8 cellular contexts compared by ENCODE assay signal in the genomic region with DNA sequence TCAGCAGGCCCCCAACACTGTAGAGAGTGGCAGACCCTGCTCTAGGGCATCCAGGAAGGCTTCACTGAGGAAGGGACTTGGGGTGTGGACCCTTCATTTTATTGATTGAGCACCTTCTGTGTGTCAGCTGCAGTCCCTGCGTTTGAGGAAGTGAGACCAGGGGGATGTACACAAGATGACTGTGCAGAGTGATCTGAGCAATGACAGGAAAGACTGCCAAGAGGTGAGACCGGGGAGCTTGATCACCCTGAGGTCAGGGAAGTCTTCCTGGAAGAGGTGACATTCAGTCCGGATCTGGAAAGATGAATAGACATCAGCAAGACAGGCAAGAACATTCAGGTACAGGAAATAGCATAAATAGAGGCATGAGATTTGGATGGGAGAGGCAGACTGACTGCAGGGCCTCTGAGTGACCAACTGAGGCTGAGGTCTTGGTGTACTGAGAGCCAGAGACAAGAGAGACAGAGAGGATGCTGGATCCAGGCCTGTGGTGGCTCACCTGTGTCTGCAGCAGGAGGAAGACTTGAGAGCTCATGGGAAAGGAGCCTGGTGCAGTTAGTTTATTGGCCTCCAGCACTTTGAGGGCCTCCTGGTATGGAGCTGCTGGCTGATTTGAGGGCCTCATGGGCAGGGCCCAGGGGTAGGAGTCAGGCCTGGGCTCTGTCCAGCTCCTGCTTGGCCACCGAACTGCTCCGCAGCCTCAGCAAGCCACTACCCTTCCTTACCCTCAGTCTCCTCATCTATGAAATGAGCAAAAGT. TPM values are rescaled to one million over a fixed set of nuclear protein-coding genes. Genes with fewer than 3 reads are reported as not detected.
A peak's percentile ranks its signal among the peaks of the same experiment; 100 is the strongest.
DNase-seq lines count a peak whose midpoint lies in the region; ATAC-seq and TF ChIP-seq lines count a peak whose summit lies in the region.

No MANE protein-coding gene starts in this region.

- POLR2A ChIA-PET in PC-3 (lab: Charles Lee; ENCODE audit: unreplicated experiment) (no interaction called here), A673 (lab: Charles Lee; ENCODE audit: low non-redundant PET) (no interaction called here)

- no peaks in the 10 kb centered on the region for H3K27me3 ChIP-seq in PC-3 (ENCODE audit: low read length)
- H3K27me3 ChIP-seq in A673 (replicated peaks; ENCODE audit: insufficient read depth, low read depth, low read length, poor library complexity) = no peaks in the 10 kb centered on the region

- H3K4me2 ChIP-seq in PC-3 (ENCODE audit: low read length) = no peak overlapping the region

- no TSS peak for BruUV-seq in PC-3 (replicated peaks; lab: Mats Ljungman, UMichigan)
- no TSS peak for BruUV-seq in A673 (replicated peaks; lab: Mats Ljungman, UMichigan)

- H3K4me3 Mint-ChIP-seq in activated CD4-positive, alpha-beta T cell treated with anti-CD3 and anti-CD28 coated beads, Interleukin-2, amount 10 ng/mL, durations not matched to agents 24 days and 14 days = peak overlapping the region; percentile 36

- H3K27ac Mint-ChIP-seq in activated CD4-positive, alpha-beta T cell treated with anti-CD3 and anti-CD28 coated beads, Interleukin-2, amount 10 ng/mL, durations not matched to agents 24 days and 14 days = peak overlapping the region; percentile 15

- H3K27me3 Mint-ChIP-seq in activated CD4-positive, alpha-beta T cell treated with anti-CD3 and anti-CD28 coated beads, Interleukin-2, amount 10 ng/mL, durations not matched to agents 24 days and 14 days = peaks cover 22% of the 10 kb centered on the region

- no peak overlapping the region for H3K9ac ChIP-seq in PC-3 (ENCODE audit: low read length)

- CTCF ChIA-PET in PC-3 (lab: Charles Lee) (interaction anchor here (0.5 kb wide), 1 partner anchor 38 kb away, joined by 3 read pairs; no protein-coding TSS in a partner anchor), A673 (lab: Charles Lee) (no interaction called here)

- H3K9me3 ChIP-seq in PC-3 (ENCODE audit: low read length) = no peaks in the 10 kb centered on the region
- H3K9me3 ChIP-seq in A673 (ENCODE audit: low read depth, low read length, poor library complexity, severe bottlenecking) = no peaks in the 10 kb centered on the region

- no peak for TF ChIP-seq CTCF in PC-3 (conservative IDR thresholded peaks at IDR 0.05; ENCODE audit: low read depth, low read length)
- no peak for TF ChIP-seq CTCF in A673 (conservative IDR thresholded peaks at IDR 0.05; ENCODE audit: low read depth, low read length)

- H3K9me3 Mint-ChIP-seq in activated CD4-positive, alpha-beta T cell treated with anti-CD3 and anti-CD28 coated beads, Interleukin-2, amount 10 ng/mL, durations not matched to agents 24 days and 14 days = no peaks in the 10 kb centered on the region

- H3K36me3 Mint-ChIP-seq in activated CD4-positive, alpha-beta T cell treated with anti-CD3 and anti-CD28 coated beads, Interleukin-2, amount 10 ng/mL, durations not matched to agents 24 days and 14 days (ENCODE audit: low read depth) = peaks cover 3% of the 10 kb centered on the region

- H3K4me3 ChIP-seq in PC-3 (ENCODE audit: low read length) (no peak overlapping the region), A673 (ENCODE audit: low read depth, low read length, poor library complexity, severe bottlenecking) (no peak overlapping the region)

- ATAC-seq in HG02884 (IDR thresholded peaks at IDR 0.05; ENCODE audit: unreplicated experiment) (peak; percentile 84), PC-3 (no peak)

- intact Hi-C loops in activated CD4-positive, alpha-beta T cell treated with anti-CD3 and anti-CD28 coated beads, Interleukin-2, amount 10 ng/mL, durations not matched to agents 24 days and 14 days (cut with micrococcal nuclease) = no loop called here
- intact Hi-C loops in PC-3 (cut with micrococcal nuclease) = no loop called here
- intact Hi-C loops in A673 (cut with micrococcal nuclease; ENCODE audit: unreplicated experiment) = no loop called here
- intact Hi-C loops in head of caudate nucleus (cut with DNase I) = loop anchor here (10.0 kb wide), 1 partner anchor 89 kb away; no protein-coding TSS in a partner anchor

- no peak overlapping the region for H2AFZ ChIP-seq in PC-3 (ENCODE audit: low read length)

- no peaks in the 10 kb centered on the region for H3F3A ChIP-seq in PC-3 (ENCODE audit: low read length, unreplicated experiment)

- no peaks in the 10 kb centered on the region for H3K9me2 ChIP-seq in PC-3 (replicated peaks; ENCODE audit: low read length)

- H3K4me1 Mint-ChIP-seq in activated CD4-positive, alpha-beta T cell treated with anti-CD3 and anti-CD28 coated beads, Interleukin-2, amount 10 ng/mL, durations not matched to agents 24 days and 14 days = peaks cover 43% of the 10 kb centered on the region

- H4K20me1 ChIP-seq in PC-3 (ENCODE audit: low read length) = no peaks in the 10 kb centered on the region

- H3K79me2 ChIP-seq in PC-3 (ENCODE audit: low read length) = peaks cover 29% of the 10 kb centered on the region

- peak; percentile 75 for DNase-seq in activated CD4-positive, alpha-beta T cell treated with anti-CD3 and anti-CD28 coated beads, Interleukin-2, amount 10 ng/mL, durations not matched to agents 24 days and 14 days
- DNase-seq in activated CD4-positive, alpha-beta T cell treated with anti-CD3 and anti-CD28 coated beads for 4 hours = no peak
- DNase-seq in PC-3 = peak; percentile 42
- DNase-seq in stimulated activated CD8-positive, alpha-beta memory T cell treated with anti-CD3 and anti-CD28 coated beads, Interleukin-4, amount 100 ng/mL, for 48 hours = peak; percentile 31
- no peak for DNase-seq in A673 (ENCODE audit: low spot score)
- no peak for DNase-seq in head of caudate nucleus
- DNase-seq in NCI-H524 treated with DMSO at 0.1 percent for 48 hours (lab: John Stamatoyannopoulos, UW) = no peak

- H3K27ac ChIP-seq in PC-3 (ENCODE audit: low read length) = peak overlapping the region; percentile 15; the same call in 1 of the 2 replicates
- H3K27ac ChIP-seq in A673 (ENCODE audit: low read depth, low read length, poor library complexity, severe bottlenecking) = no peak overlapping the region

- H3K4me1 ChIP-seq in PC-3 (ENCODE audit: insufficient read depth, low read length) (peaks cover 55% of the 10 kb centered on the region), A673 (ENCODE audit: insufficient read depth, low read length, poor library complexity, severe bottlenecking) (peaks cover 8% of the 10 kb centered on the region)

- H3K36me3 ChIP-seq in PC-3 (ENCODE audit: low read depth, low read length) (no peaks in the 10 kb centered on the region), A673 (ENCODE audit: insufficient read depth, low read length, poor library complexity, severe bottlenecking) (no peaks in the 10 kb centered on the region)

RNA-seq across cellular contexts. Expression of gene DGAT2, which starts 5.2 kb away (rescaled TPM):
- 7.3 and 8.6 TPM in 2 replicates for total RNA-seq in activated CD4-positive, alpha-beta T cell treated with anti-CD3 and anti-CD28 coated beads, Interleukin-2, amount 10 ng/mL, durations not matched to agents 24 days and 14 days
- total RNA-seq in PC-3 (2014; rRNA removed) = 14.3 and 18.5 TPM in 2 replicates
- total RNA-seq in A673 (2021) = 3.7 and 4.1 TPM in 2 replicates

RNA-seq across cellular contexts. Expression of gene UVRAG, which starts 41.2 kb away (rescaled TPM):
- total RNA-seq in activated CD4-positive, alpha-beta T cell treated with anti-CD3 and anti-CD28 coated beads, Interleukin-2, amount 10 ng/mL, durations not matched to agents 24 days and 14 days = 18.2 and 19.2 TPM in 2 replicates
- 13.0 and 14.9 TPM in 2 replicates for total RNA-seq in PC-3 (2014; rRNA removed)
- total RNA-seq in A673 (2021) = 19.6 and 21.1 TPM in 2 replicates

RNA-seq across cellular contexts. Expression of gene MOGAT2, which starts 56.1 kb away (rescaled TPM):
- total RNA-seq in activated CD4-positive, alpha-beta T cell treated with anti-CD3 and anti-CD28 coated beads, Interleukin-2, amount 10 ng/mL, durations not matched to agents 24 days and 14 days = not detected in 2 replicates
- total RNA-seq in PC-3 (2014; rRNA removed) = not detected in 2 replicates
- total RNA-seq in A673 (2021) = not detected in 2 replicates

Comparison
In these comparisons a context has a peak if more than half of its experiments do, and no peak if none do; other contexts are left out.
1. DNase-seq: peak in activated CD4-positive, alpha-beta T cell treated with anti-CD3 and anti-CD28 coated beads, Interleukin-2, amount 10 ng/mL, durations not matched to agents 24 days and 14 days (single experiment), PC-3 (single experiment) and stimulated activated CD8-positive, alpha-beta memory T cell treated with anti-CD3 and anti-CD28 coated beads, Interleukin-4, amount 100 ng/mL, for 48 hours (single experiment); none in activated CD4-positive, alpha-beta T cell treated with anti-CD3 and anti-CD28 coated beads for 4 hours (0 of 2), A673 (single experiment), head of caudate nucleus (0 of 42) and NCI-H524 treated with DMSO at 0.1 percent for 48 hours (single experiment).